Comparison of ENCODE assay signal across 21 cellular contexts in the genomic region with DNA sequence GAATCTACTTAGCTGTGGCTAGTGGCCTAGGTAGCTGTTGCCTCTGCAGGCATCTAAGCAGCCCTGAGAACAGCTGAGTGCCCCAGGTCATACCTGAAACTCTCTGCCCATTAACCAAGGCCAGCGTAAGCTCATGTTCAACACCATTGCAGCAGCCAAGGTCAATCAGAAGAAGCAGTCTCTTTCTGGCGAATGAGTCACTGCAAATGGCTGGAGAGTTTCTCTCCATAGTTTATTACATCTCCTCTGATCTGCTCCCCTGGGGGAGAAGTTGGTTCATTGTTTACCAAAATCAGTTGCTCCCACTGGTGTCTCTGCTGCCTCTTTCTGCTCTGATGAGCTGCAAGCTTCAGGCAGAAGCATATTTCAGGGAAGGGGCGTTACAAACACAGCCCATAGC. TPM values are rescaled to one million over a fixed set of nuclear protein-coding genes. Genes with fewer than 3 reads are reported as not detected.
DNase-seq lines count a peak whose midpoint lies in the region; ATAC-seq and TF ChIP-seq lines count a peak whose summit lies in the region.
"Had no signal": no experiment of that assay in that cellular context is flagged by ENCODE, and none has a peak within 500 bp of the region (broad histone marks: within the 10 kb centered on the region; RNA-seq: fewer than 3 reads in every experiment).

No MANE protein-coding gene starts in this region.

- ATAC-seq in SK-N-SH treated with all-trans-retinoic acid at 6 μM for 48 hours: peak; percentile 27
- ATAC-seq in GM19035 (IDR thresholded peaks at IDR 0.05; ENCODE audit: unreplicated experiment): no peak
- ATAC-seq: effector memory CD8-positive, alpha-beta T cell; foreskin keratinocyte; lower lobe of right lung; natural killer cell; stimulated activated naive CD8-positive, alpha-beta T cell treated with anti-CD3 and anti-CD28 coated beads, Interleukin-15, Interleukin-2, amounts not matched to agents 100 U/mL and 50 U/mL, for 24 hours had no signal

- TF ChIP-seq EP300 in SK-N-SH (IDR thresholded peaks at IDR 0.05; ENCODE audit: borderline replicate concordance in 1 of 2, low read depth in 1 of 2, low read length in 1 of 2): no peak

- CTCF ChIA-PET in SK-N-SH (lab: Yijun Ruan, JAX): interaction anchor here (1.2 kb wide), 2 partner anchors 93 to 107 kb away, joined by 4 read pairs; no protein-coding TSS in a partner anchor

- H3K9me3 ChIP-seq in SK-N-SH: no peaks in the 10 kb centered on the region
- H3K9me3 ChIP-seq: lower lobe of right lung had no signal

- no peak for TF ChIP-seq RAD21 in SK-N-SH (IDR thresholded peaks at IDR 0.05; ENCODE audit: low read length)

- H3K4me2 ChIP-seq in SK-N-SH: no peak overlapping the region

- POLR2A ChIA-PET in SK-N-SH (lab: Yijun Ruan, JAX): no interaction called here

- DNase-seq in SK-N-SH: no peak
- peak; percentile 56 for DNase-seq in RPMI7951 (ENCODE audit: low read depth)
- DNase-seq in fibroblast of peridontal ligament (ENCODE audit: extremely low read depth): peak; percentile 82
- peak; percentile 60 for DNase-seq in skeletal muscle cell (ENCODE audit: low read depth)
- no peak for DNase-seq in pons (ENCODE audit: low spot score)
- no peak for DNase-seq in NCI-H2029 (lab: John Stamatoyannopoulos, UW)
- DNase-seq: 8988T; activated CD4-positive, alpha-beta T cell treated with anti-CD3 and anti-CD28 coated beads, Interleukin-2, amount 50 U/mL, for 1 hour; CD4-positive, alpha-beta T cell; effector memory CD8-positive, alpha-beta T cell; foreskin keratinocyte; lower lobe of right lung; natural killer cell; NCI-H1694 treated with DMSO at 0.1 percent for 48 hours; NCI-H510A treated with DMSO at 0.1 percent for 48 hours; OCI-M1; stimulated activated CD4-positive, alpha-beta T cell treated with anti-CD3 and anti-CD28 coated beads, Interleukin-15, amount 100 ng/mL, for 24 hours; stimulated activated naive CD8-positive, alpha-beta T cell treated with anti-CD3 and anti-CD28 coated beads, Interleukin-15, Interleukin-2, amounts not matched to agents 100 U/mL and 50 U/mL, for 24 hours had no signal

- H3K79me2 ChIP-seq in SK-N-SH (ENCODE audit: insufficient read depth): no peaks in the 10 kb centered on the region

- H3K27ac ChIP-seq in SK-N-SH (ENCODE audit: low read depth in 2 of 2, low read length in 1 of 2): no peak overlapping the region
- H3K27ac ChIP-seq: foreskin keratinocyte, lower lobe of right lung, SK-N-MC had no signal

- no peaks in the 10 kb centered on the region for H3F3A ChIP-seq in SK-N-SH (replicated peaks; ENCODE audit: insufficient read depth)

- H3K36me3 ChIP-seq in SK-N-SH (replicated peaks in 1 of 2; ENCODE audit: control insufficient read depth in 1 of 2, insufficient read depth in 2 of 2, low read length in 1 of 2): no peaks in the 10 kb centered on the region
- H3K36me3 ChIP-seq: lower lobe of right lung had no signal

- no peak overlapping the region for H3K9ac ChIP-seq in SK-N-SH

- no peaks in the 10 kb centered on the region for H3K9me2 ChIP-seq in SK-N-SH

- H4K20me1 ChIP-seq in SK-N-SH (ENCODE audit: insufficient read depth): no peaks in the 10 kb centered on the region

- H3K4me3 ChIP-seq in SK-N-SH (ENCODE audit: low read depth in 2 of 2, low read length in 1 of 2) (no peak overlapping the region), skeletal muscle cell (ENCODE audit: low read depth, low read length) (no peak overlapping the region)
- H3K4me3 ChIP-seq: lower lobe of right lung, SK-N-MC had no signal

- 57% methylated on average over 3 of the region's 3 CpGs for WGBS in SK-N-SH (ENCODE audit: low lambda C conversion rate)

- H3K27me3 ChIP-seq in SK-N-SH (ENCODE audit: insufficient read depth): no peaks in the 10 kb centered on the region

- no peak overlapping the region; the same call in 1 of the 2 replicates for H2AFZ ChIP-seq in SK-N-SH (ENCODE audit: low read depth)

- H3K4me1 ChIP-seq in SK-N-SH (ENCODE audit: control insufficient read depth in 1 of 2, insufficient read depth in 2 of 2, low read depth in 1 of 2, low read length in 1 of 2): peaks cover 8 to 15% of the 10 kb centered on the region in 2 experiments; a peak in 3 of 4 replicates
- H3K4me1 ChIP-seq: foreskin keratinocyte had no signal

- TF ChIP-seq CTCF in SK-N-SH (IDR thresholded peaks at IDR 0.05): no peak

TF ChIP-seq in SK-N-SH treated with all-trans-retinoic acid at 6 μM for 48 hours, 23 proteins besides CTCF, POLR2A, EP300 and RAD21 (continues in another document):
- TF ChIP-seq SNAI2 (CRISPR knock-in tag; IDR thresholded peaks at IDR 0.05) (no peak), ZC3H10 (CRISPR knock-in tag; IDR thresholded peaks at IDR 0.05) (no peak)
- TF ChIP-seq, protein P1, sequence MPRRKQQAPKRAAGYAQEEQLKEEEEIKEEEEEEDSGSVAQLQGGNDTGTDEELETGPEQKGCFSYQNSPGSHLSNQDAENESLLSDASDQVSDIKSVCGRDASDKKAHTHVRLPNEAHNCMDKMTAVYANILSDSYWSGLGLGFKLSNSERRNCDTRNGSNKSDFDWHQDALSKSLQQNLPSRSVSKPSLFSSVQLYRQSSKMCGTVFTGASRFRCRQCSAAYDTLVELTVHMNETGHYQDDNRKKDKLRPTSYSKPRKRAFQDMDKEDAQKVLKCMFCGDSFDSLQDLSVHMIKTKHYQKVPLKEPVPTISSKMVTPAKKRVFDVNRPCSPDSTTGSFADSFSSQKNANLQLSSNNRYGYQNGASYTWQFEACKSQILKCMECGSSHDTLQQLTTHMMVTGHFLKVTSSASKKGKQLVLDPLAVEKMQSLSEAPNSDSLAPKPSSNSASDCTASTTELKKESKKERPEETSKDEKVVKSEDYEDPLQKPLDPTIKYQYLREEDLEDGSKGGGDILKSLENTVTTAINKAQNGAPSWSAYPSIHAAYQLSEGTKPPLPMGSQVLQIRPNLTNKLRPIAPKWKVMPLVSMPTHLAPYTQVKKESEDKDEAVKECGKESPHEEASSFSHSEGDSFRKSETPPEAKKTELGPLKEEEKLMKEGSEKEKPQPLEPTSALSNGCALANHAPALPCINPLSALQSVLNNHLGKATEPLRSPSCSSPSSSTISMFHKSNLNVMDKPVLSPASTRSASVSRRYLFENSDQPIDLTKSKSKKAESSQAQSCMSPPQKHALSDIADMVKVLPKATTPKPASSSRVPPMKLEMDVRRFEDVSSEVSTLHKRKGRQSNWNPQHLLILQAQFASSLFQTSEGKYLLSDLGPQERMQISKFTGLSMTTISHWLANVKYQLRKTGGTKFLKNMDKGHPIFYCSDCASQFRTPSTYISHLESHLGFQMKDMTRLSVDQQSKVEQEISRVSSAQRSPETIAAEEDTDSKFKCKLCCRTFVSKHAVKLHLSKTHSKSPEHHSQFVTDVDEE (CRISPR knock-in tag; IDR thresholded peaks at IDR 0.05): no peak

TF ChIP-seq in SK-N-SH, 30 proteins besides CTCF, POLR2A, EP300 and RAD21 (continues in another document):
- TF ChIP-seq, protein P2, sequence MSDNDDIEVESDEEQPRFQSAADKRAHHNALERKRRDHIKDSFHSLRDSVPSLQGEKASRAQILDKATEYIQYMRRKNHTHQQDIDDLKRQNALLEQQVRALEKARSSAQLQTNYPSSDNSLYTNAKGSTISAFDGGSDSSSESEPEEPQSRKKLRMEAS (IDR thresholded peaks at IDR 0.05; ENCODE audit: low read depth): no peak
- no peak for TF ChIP-seq TEAD4 (IDR thresholded peaks at IDR 0.05; ENCODE audit: borderline replicate concordance, insufficient read depth)
- no peak for TF ChIP-seq RFX5 (IDR thresholded peaks at IDR 0.05; ENCODE audit: low read length)
- TF ChIP-seq, protein P3, sequence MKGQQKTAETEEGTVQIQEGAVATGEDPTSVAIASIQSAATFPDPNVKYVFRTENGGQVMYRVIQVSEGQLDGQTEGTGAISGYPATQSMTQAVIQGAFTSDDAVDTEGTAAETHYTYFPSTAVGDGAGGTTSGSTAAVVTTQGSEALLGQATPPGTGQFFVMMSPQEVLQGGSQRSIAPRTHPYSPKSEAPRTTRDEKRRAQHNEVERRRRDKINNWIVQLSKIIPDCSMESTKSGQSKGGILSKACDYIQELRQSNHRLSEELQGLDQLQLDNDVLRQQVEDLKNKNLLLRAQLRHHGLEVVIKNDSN (IDR thresholded peaks at IDR 0.05; ENCODE audit: borderline replicate concordance, low read depth): no peak
- no peak for TF ChIP-seq FOXJ3 (CRISPR knock-in tag; IDR thresholded peaks at IDR 0.05)
- TF ChIP-seq CHD2 (IDR thresholded peaks at IDR 0.05; ENCODE audit: low read length, partially characterized antibody): no peak
- no peak for TF ChIP-seq MXI1 (IDR thresholded peaks at IDR 0.05; ENCODE audit: low read depth, low read length)
- TF ChIP-seq GATA2 (CRISPR knock-in tag; IDR thresholded peaks at IDR 0.05): no peak
- no peak for TF ChIP-seq TAF1 (IDR thresholded peaks at IDR 0.05; ENCODE audit: borderline replicate concordance, low read depth, low read length)
- TF ChIP-seq ELF1 (IDR thresholded peaks at IDR 0.05): no peak
- no peak for TF ChIP-seq JUND (IDR thresholded peaks at IDR 0.05)
- TF ChIP-seq, protein P4, sequence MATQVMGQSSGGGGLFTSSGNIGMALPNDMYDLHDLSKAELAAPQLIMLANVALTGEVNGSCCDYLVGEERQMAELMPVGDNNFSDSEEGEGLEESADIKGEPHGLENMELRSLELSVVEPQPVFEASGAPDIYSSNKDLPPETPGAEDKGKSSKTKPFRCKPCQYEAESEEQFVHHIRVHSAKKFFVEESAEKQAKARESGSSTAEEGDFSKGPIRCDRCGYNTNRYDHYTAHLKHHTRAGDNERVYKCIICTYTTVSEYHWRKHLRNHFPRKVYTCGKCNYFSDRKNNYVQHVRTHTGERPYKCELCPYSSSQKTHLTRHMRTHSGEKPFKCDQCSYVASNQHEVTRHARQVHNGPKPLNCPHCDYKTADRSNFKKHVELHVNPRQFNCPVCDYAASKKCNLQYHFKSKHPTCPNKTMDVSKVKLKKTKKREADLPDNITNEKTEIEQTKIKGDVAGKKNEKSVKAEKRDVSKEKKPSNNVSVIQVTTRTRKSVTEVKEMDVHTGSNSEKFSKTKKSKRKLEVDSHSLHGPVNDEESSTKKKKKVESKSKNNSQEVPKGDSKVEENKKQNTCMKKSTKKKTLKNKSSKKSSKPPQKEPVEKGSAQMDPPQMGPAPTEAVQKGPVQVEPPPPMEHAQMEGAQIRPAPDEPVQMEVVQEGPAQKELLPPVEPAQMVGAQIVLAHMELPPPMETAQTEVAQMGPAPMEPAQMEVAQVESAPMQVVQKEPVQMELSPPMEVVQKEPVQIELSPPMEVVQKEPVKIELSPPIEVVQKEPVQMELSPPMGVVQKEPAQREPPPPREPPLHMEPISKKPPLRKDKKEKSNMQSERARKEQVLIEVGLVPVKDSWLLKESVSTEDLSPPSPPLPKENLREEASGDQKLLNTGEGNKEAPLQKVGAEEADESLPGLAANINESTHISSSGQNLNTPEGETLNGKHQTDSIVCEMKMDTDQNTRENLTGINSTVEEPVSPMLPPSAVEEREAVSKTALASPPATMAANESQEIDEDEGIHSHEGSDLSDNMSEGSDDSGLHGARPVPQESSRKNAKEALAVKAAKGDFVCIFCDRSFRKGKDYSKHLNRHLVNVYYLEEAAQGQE (IDR thresholded peaks at IDR 0.05; ENCODE audit: low read depth, low read length): no peak

RNA-seq across cellular contexts. Expression of a gene that starts 6.9 kb away (rescaled TPM):
- polyA plus RNA-seq in SK-N-SH (2012; rRNA removed): 8.2 and 9.9 TPM in 2 replicates
- 7.9 and 11.1 TPM in 2 replicates for polyA plus RNA-seq in SK-N-SH (2012; cell fraction: cytosol; rRNA removed)
- 8.4 and 10.5 TPM in 2 replicates for polyA plus RNA-seq in SK-N-SH (2012; cell fraction: nucleus; rRNA removed)
- total RNA-seq in RPMI7951 (2014; rRNA removed; shearing (Covaris generic)): 4.8 and 9.8 TPM in 2 replicates

Comparison
In these comparisons a context has a peak if more than half of its experiments do, and no peak if none do; other contexts are left out.
1. DNase-seq: peak in RPMI7951 (single experiment), fibroblast of peridontal ligament (single experiment) and skeletal muscle cell (single experiment); none in SK-N-SH (single experiment), pons (single experiment) and NCI-H2029 (single experiment).